ENCODE assay signal across 13 cellular contexts in the genomic region with DNA sequence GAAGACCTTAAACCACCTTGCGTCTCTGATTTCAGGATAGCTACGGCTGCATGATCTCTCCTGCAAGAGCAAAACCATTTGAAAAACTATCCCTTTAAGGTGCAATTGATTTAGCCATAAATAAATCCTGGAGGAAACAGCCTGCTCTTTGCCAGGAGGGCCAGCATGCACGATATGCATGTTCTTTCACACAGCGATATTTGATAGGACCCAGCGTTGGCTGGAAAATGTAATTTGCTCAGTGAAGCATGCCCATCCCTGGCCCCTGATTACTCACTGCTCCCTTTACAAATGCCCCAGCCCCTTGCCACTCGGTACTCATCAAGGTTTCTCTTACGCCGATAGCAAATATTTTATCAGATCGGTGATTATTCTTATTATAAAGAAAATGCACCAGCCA.
DNase-seq lines count a peak whose midpoint lies in the region; ATAC-seq lines count a peak whose summit lies in the region.
"Had no signal": no experiment of that assay in that cellular context is flagged by ENCODE, and none has a peak within 500 bp of the region (broad histone marks: within the 10 kb centered on the region; RNA-seq: fewer than 3 reads in every experiment).

No MANE protein-coding gene starts in this region.

- H3K4me3 Mint-ChIP-seq in activated naive CD8-positive, alpha-beta T cell treated with anti-CD3 and anti-CD28 coated beads for 36 hours, result no peak overlapping the region
- H3K4me3 Mint-ChIP-seq: activated CD4-positive, alpha-beta memory T cell treated with anti-CD3 and anti-CD28 coated beads for 36 hours had no signal

- no peaks in the 10 kb centered on the region for H3K36me3 Mint-ChIP-seq in activated naive CD8-positive, alpha-beta T cell treated with anti-CD3 and anti-CD28 coated beads for 36 hours
- H3K36me3 Mint-ChIP-seq: activated CD4-positive, alpha-beta memory T cell treated with anti-CD3 and anti-CD28 coated beads for 36 hours had no signal

- no peaks in the 10 kb centered on the region for H3K4me1 Mint-ChIP-seq in activated naive CD8-positive, alpha-beta T cell treated with anti-CD3 and anti-CD28 coated beads for 36 hours

- H3K27me3 Mint-ChIP-seq in activated naive CD8-positive, alpha-beta T cell treated with anti-CD3 and anti-CD28 coated beads for 36 hours, result no peaks in the 10 kb centered on the region
- H3K27me3 Mint-ChIP-seq: activated CD4-positive, alpha-beta memory T cell treated with anti-CD3 and anti-CD28 coated beads for 36 hours had no signal

- no peak overlapping the region for H3K27ac Mint-ChIP-seq in activated naive CD8-positive, alpha-beta T cell treated with anti-CD3 and anti-CD28 coated beads for 36 hours
- H3K27ac Mint-ChIP-seq: activated CD4-positive, alpha-beta memory T cell treated with anti-CD3 and anti-CD28 coated beads for 36 hours had no signal

- DNase-seq in COR-L47 (lab: John Stamatoyannopoulos, UW), result peak; percentile 91
- peak; percentile 97 for DNase-seq in NCI-H128 (lab: John Stamatoyannopoulos, UW; ENCODE audit: unreplicated experiment)
- peak; percentile 76 for DNase-seq in NCI-H2227 treated with DMSO at 0.1 percent for 48 hours (lab: John Stamatoyannopoulos, UW)
- peak; percentile 13 for DNase-seq in astrocyte of the hippocampus (ENCODE audit: low read depth, low spot score)
- no peak for DNase-seq in foreskin melanocyte
- DNase-seq in activated naive CD8-positive, alpha-beta T cell treated with anti-CD3 and anti-CD28 coated beads for 36 hours, result no peak
- DNase-seq: activated CD4-positive, alpha-beta memory T cell treated with anti-CD3 and anti-CD28 coated beads for 36 hours; effector CD8-positive, alpha-beta T cell; retina; RPMI8226; T1000 had no signal

- no peaks in the 10 kb centered on the region for H3K9me3 Mint-ChIP-seq in activated naive CD8-positive, alpha-beta T cell treated with anti-CD3 and anti-CD28 coated beads for 36 hours

- no peak for ATAC-seq in activated CD4-positive, CD25-positive, alpha-beta regulatory T cell treated with anti-CD3 and anti-CD28 coated beads, Interleukin-2, amount 50 U/mL, for 24 hours
- no peak for ATAC-seq in GM21447 (IDR thresholded peaks at IDR 0.05; ENCODE audit: unreplicated experiment)

Comparison
In these comparisons a context has a peak if more than half of its experiments do, and no peak if none do; other contexts are left out.
1. DNase-seq: peak in COR-L47 (single experiment), NCI-H128 (single experiment), NCI-H2227 treated with DMSO at 0.1 percent for 48 hours (single experiment) and astrocyte of the hippocampus (single experiment); none in foreskin melanocyte (single experiment) and activated naive CD8-positive, alpha-beta T cell treated with anti-CD3 and anti-CD28 coated beads for 36 hours (single experiment).